2 cellular contexts compared by ENCODE assay signal in the genomic region with DNA sequence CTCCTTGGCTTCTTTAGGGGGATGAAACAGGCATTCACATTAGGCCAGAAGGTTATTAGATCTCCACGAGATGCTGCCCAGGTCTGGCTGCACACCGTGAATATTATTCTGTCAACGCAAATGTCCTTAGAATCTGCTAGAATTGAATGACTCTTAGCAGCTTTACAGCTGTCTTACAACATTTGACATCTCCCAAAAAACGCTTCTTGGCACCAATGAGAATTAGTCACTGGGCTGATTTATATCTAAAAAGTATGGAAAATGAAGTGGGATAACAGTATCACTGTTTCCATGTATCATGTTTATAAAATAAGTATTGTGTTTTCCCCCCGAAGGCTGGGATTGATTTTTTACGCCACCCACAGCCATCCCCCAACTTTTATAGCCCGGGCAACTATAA.
TF ChIP-seq lines count a peak whose summit lies in the region.

No MANE protein-coding gene starts in this region.

TF ChIP-seq in SK-N-SH, 30 proteins besides CTCF, POLR2A, EP300 and RAD21 (continued from another document):
- 0 out of 2 replicates have a peak, but pooled peaks have one; percentile 4 for TF ChIP-seq FOSL2 (IDR thresholded peaks at IDR 0.05; ENCODE audit: borderline replicate concordance, low read depth)

TF ChIP-seq in SK-N-SH treated with all-trans-retinoic acid at 6 μM for 48 hours, 23 proteins besides CTCF, POLR2A, EP300 and RAD21 (continued from another document):
- TF ChIP-seq TSHZ2 (CRISPR knock-in tag; IDR thresholded peaks at IDR 0.05) (no peak), RARB (CRISPR knock-in tag; IDR thresholded peaks at IDR 0.05) (no peak), ZNF70 (CRISPR knock-in tag; IDR thresholded peaks at IDR 0.05) (no peak), GLIS3 (CRISPR knock-in tag; IDR thresholded peaks at IDR 0.05) (no peak), ZNF8 (CRISPR knock-in tag; IDR thresholded peaks at IDR 0.05) (no peak), CSRNP3 (CRISPR knock-in tag; IDR thresholded peaks at IDR 0.05) (no peak), ESRRG (CRISPR knock-in tag; IDR thresholded peaks at IDR 0.05) (no peak), ZFP30 (CRISPR knock-in tag; IDR thresholded peaks at IDR 0.05) (no peak), ARNTL (CRISPR knock-in tag; IDR thresholded peaks at IDR 0.05; ENCODE audit: borderline replicate concordance, low read depth) (no peak), CREB5 (CRISPR knock-in tag; IDR thresholded peaks at IDR 0.05; ENCODE audit: low read depth) (no peak), CSDC2 (CRISPR knock-in tag; IDR thresholded peaks at IDR 0.05) (no peak), ZFP3 (CRISPR knock-in tag; IDR thresholded peaks at IDR 0.05) (no peak), PATZ1 (CRISPR knock-in tag; IDR thresholded peaks at IDR 0.05; ENCODE audit: borderline replicate concordance) (no peak)
